8 cellular contexts compared by ENCODE assay signal in the genomic region with DNA sequence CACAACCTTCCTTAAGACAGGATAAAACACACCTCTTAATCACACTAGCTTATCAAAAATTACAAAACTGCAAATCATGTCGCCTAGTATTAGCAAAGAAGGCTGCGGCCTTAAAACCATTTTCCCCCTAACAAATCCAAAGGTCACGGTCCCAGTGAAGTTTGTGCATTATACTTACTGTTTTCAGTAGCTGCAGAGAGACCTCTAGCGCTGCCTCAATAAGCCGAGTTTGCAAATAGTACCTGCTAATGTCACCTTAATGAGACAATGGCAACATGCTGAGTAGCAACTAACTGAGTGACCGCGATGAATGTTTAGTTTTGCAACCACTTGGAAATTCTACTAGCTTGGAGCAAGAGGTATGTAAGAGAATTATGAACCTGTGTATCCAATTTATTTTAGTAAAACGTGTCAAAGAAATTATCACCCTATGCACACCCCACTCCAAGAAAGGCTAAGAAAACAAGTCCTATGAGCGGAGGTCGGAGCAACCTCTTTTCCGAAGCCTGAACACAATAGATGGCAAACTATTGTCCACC. TPM values are rescaled to one million over a fixed set of nuclear protein-coding genes. Genes with fewer than 3 reads are reported as not detected.
DNase-seq lines count a peak whose midpoint lies in the region; ATAC-seq and TF ChIP-seq lines count a peak whose summit lies in the region.

No MANE protein-coding gene starts in this region.

- peak overlapping the region; percentile 70 for H3K4me3 ChIP-seq in HFF-Myc (replicated peaks; ENCODE audit: low read depth, low read length)

- DNase-seq in DMS153 (lab: John Stamatoyannopoulos, UW) (peak; percentile 23), HFF-Myc (ENCODE audit: extremely low read depth, low read depth) (no peak), RPMI7951 (ENCODE audit: low read depth) (peak; percentile 14), midbrain (lab: John Stamatoyannopoulos, UW) (peak; percentile 53), SW 1271 (lab: John Stamatoyannopoulos, UW) (no peak), activated gamma-delta T cell (lab: John Stamatoyannopoulos, UW) (no peak)
- peak; percentile 4 for DNase-seq in effector CD4-positive, alpha-beta T cell

- no peak for ATAC-seq in HG03565 (IDR thresholded peaks at IDR 0.05; ENCODE audit: unreplicated experiment)

- no peak for TF ChIP-seq CTCF in HFF-Myc (IDR thresholded peaks at IDR 0.05; ENCODE audit: low read depth, low read length, missing control alignments)

RNA-seq across cellular contexts. Expression of gene KPNA3, which starts 1.2 kb away (rescaled TPM):
- total RNA-seq in RPMI7951 (2014; rRNA removed; shearing (Covaris generic)): 20.0 and 27.3 TPM in 2 replicates

Comparison
In these comparisons a context has a peak if more than half of its experiments do, and no peak if none do; other contexts are left out.
1. DNase-seq: peak in DMS153 (single experiment), RPMI7951 (single experiment), effector CD4-positive, alpha-beta T cell (single experiment) and midbrain (single experiment); none in HFF-Myc (single experiment), SW 1271 (0 of 2) and activated gamma-delta T cell (single experiment).